1 cellular context compared by ENCODE assay signal in genomic region chr19:44260343-44260681, GRCh38.
A peak's percentile ranks its signal among the peaks of the same experiment; 100 is the strongest.
TF ChIP-seq lines count a peak whose summit lies in the region.

No MANE protein-coding gene starts in this region.

TF ChIP-seq in HepG2, 621 proteins besides CTCF, POLR2A, EP300 and RAD21:
- no peak for TF ChIP-seq FOSL2 (CRISPR knock-in tag; IDR thresholded peaks at IDR 0.05)
- TF ChIP-seq PATZ1 (CRISPR knock-in tag; IDR thresholded peaks at IDR 0.05), result 0 out of 2 replicates have a peak, but pooled peaks have one; percentile 23
- 0 out of 2 replicates have a peak, but pooled peaks have one; percentile 13 for TF ChIP-seq FOXO4 (CRISPR knock-in tag; conservative IDR thresholded peaks at IDR 0.05)
TF ChIP-seq in HepG2: peak in this region for 2.
